ENCODE assay signal across 19 cellular contexts in the genomic region with DNA sequence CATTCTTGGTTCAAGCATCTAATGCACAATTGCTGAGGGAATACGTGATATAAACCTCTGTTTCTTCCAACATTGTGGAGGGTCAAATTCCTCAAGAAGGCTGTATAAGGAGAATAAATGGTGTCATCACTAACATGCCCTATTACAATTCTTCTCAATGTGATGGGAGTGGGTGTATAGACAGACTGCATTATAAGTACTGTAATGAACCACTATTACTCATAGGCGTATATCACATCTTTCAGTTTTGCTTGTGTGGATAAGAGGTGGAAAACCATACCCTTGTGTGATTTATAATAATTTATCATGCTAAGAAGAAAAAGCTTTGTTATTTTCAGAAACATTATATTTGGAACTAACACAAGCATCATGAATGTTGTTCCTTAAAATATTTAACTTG. TPM values are rescaled to one million over a fixed set of nuclear protein-coding genes. Genes with fewer than 3 reads are reported as not detected.
DNase-seq lines count a peak whose midpoint lies in the region; ATAC-seq, FAIRE-seq and TF ChIP-seq lines count a peak whose summit lies in the region.
"Had no signal": no experiment of that assay in that cellular context is flagged by ENCODE, and none has a peak within 500 bp of the region (broad histone marks: within the 10 kb centered on the region; RNA-seq: fewer than 3 reads in every experiment).

No MANE protein-coding gene starts in this region.

- no peak overlapping the region for H3K4ac ChIP-seq in H1 (replicated peaks; ENCODE audit: insufficient read length, low read depth, low read length)

- H3K4me2 ChIP-seq in H1 (ENCODE audit: insufficient read depth in 1 of 2, low read depth in 2 of 2, low read length in 2 of 2), result no peak overlapping the region
- H3K4me2 ChIP-seq: A549 had no signal

- no peaks in the 10 kb centered on the region for H3K4me1 Mint-ChIP-seq in activated naive CD4-positive, alpha-beta T cell treated with anti-CD3 and anti-CD28 coated beads, Interleukin-2, amount 10 ng/mL, durations not matched to agents 7 days and 5 days

- no peaks in the 10 kb centered on the region for H3K23me2 ChIP-seq in H1 (ENCODE audit: low read depth, low read length)

- H4K91ac ChIP-seq in H1 (replicated peaks; ENCODE audit: insufficient read length, low read length), result no peak overlapping the region

- 0 out of 2 replicates have a peak overlapping the region, but pooled peaks have one; percentile 4 for H2AFZ ChIP-seq in H1 (ENCODE audit: low read length)

- DNase-seq in activated CD4-positive, CD25-positive, alpha-beta regulatory T cell treated with anti-CD3 and anti-CD28 coated beads, Interleukin-2, amount 50 U/mL, for 72 hours, result no peak
- DNase-seq in activated naive CD4-positive, alpha-beta T cell treated with anti-CD3 and anti-CD28 coated beads, Interleukin-2, amount 50 U/mL, for 72 hours (ENCODE audit: low spot score in 2 of 2), result no peak
- no peak for DNase-seq in activated naive CD4-positive, alpha-beta T cell treated with anti-CD3 and anti-CD28 coated beads, Interleukin-2, amount 10 ng/mL, durations not matched to agents 7 days and 5 days
- DNase-seq in H1 (ENCODE audit: low read depth in 1 of 2, low spot score in 2 of 2) (no peak), left cardiac atrium (no peak)
- DNase-seq: AML-193; Caco-2; CD4-positive, alpha-beta T cell; GOT3; H9 had no signal

- no peaks in the 10 kb centered on the region for H3K4me1 ChIP-seq in H1 (replicated peaks in 1 of 4; ENCODE audit: control insufficient read depth in 3 of 4, insufficient read depth in 4 of 4, low read length in 3 of 4)
- H3K4me1 ChIP-seq: A549, Caco-2 had no signal

- H3K9me3 ChIP-seq in H1 (ENCODE audit: insufficient read depth in 2 of 2, low read depth in 1 of 2, low read length in 1 of 2), result no peaks in the 10 kb centered on the region
- H3K9me3 ChIP-seq: A549, Caco-2 had no signal

- no peaks in the 10 kb centered on the region for H3K79me1 ChIP-seq in H1 (ENCODE audit: low read depth, low read length)

- H3K23ac ChIP-seq in H1 (ENCODE audit: insufficient read length), result no peak overlapping the region

- no peaks in the 10 kb centered on the region for H3K27me3 ChIP-seq in H1 (replicated peaks in 1 of 4; ENCODE audit: control insufficient read depth in 3 of 4, extremely low read depth in 1 of 4, insufficient read depth in 3 of 4, low read length in 3 of 4)

- H3K27ac ChIP-seq in H1 (ENCODE audit: low read depth, low read length), result no peak overlapping the region
- H3K27ac ChIP-seq: 22Rv1, A549, C4-2B had no signal

- H4K20me1 ChIP-seq in H1 (replicated peaks in 1 of 2; ENCODE audit: control insufficient read depth in 1 of 2, insufficient read depth in 2 of 2, low read length in 2 of 2), result no peaks in the 10 kb centered on the region

- POLR2A ChIA-PET in H1 (lab: Charles Lee; ENCODE audit: partially characterized antibody), result no interaction called here

- H3K27me3 Mint-ChIP-seq in activated naive CD4-positive, alpha-beta T cell treated with anti-CD3 and anti-CD28 coated beads, Interleukin-2, amount 10 ng/mL, durations not matched to agents 7 days and 5 days, result peaks cover 2% of the 10 kb centered on the region
- H3K27me3 Mint-ChIP-seq: CD4-positive, alpha-beta T cell had no signal

- no peak overlapping the region for H4K8ac ChIP-seq in H1 (ENCODE audit: extremely low read depth, insufficient read depth, low read length)

- H2BK15ac ChIP-seq in H1 (ENCODE audit: low read length), result no peak overlapping the region

- no peaks in the 10 kb centered on the region for H3K79me2 ChIP-seq in H1 (ENCODE audit: control insufficient read depth in 1 of 2, insufficient read depth in 2 of 2, low read length in 2 of 2)

- H3K36me3 ChIP-seq in H1 (ENCODE audit: control insufficient read depth in 2 of 4, insufficient read depth in 4 of 4, low read length in 3 of 4), result no peaks in the 10 kb centered on the region

- H2BK20ac ChIP-seq in H1 (ENCODE audit: low read length), result no peak overlapping the region

- H2BK12ac ChIP-seq in H1 (ENCODE audit: low read depth, low read length), result no peak overlapping the region

- CTCF ChIA-PET in activated naive CD4-positive, alpha-beta T cell treated with anti-CD3 and anti-CD28 coated beads, Interleukin-2, amount 10 ng/mL, durations not matched to agents 7 days and 5 days (lab: Charles Lee), result no interaction called here
- CTCF ChIA-PET in H1 (lab: Charles Lee; ENCODE audit: partially characterized antibody), result interaction anchor here (1.1 to 1.9 kb wide), 3 partner anchors 25 to 216 kb away, joined by 3 to 5 read pairs (median 4); no protein-coding TSS in a partner anchor

- no peak overlapping the region for H3K9ac ChIP-seq in H1 (replicated peaks in 1 of 4; ENCODE audit: extremely low read depth in 1 of 4, low read depth in 3 of 4, low read length in 3 of 4)

- no peak overlapping the region for H3K4me3 ChIP-seq in H1 (ENCODE audit: extremely low read depth in 1 of 4, insufficient read depth in 2 of 4, low read depth in 3 of 4, low read length in 4 of 4)
- H3K4me3 ChIP-seq: A549 had no signal

- no peak overlapping the region for H2AK5ac ChIP-seq in H1 (ENCODE audit: low read depth, low read length)

- no peak for TF ChIP-seq RAD21 in H1 (IDR thresholded peaks at IDR 0.05 in 1 of 2, conservative IDR thresholded peaks at IDR 0.05 in 1 of 2; ENCODE audit: low read depth in 2 of 2, low read length in 2 of 2)

- H3K27ac Mint-ChIP-seq in activated naive CD4-positive, alpha-beta T cell treated with anti-CD3 and anti-CD28 coated beads, Interleukin-2, amount 50 U/mL, for 72 hours, result no peak overlapping the region
- H3K27ac Mint-ChIP-seq in activated naive CD4-positive, alpha-beta T cell treated with anti-CD3 and anti-CD28 coated beads, Interleukin-2, amount 10 ng/mL, durations not matched to agents 7 days and 5 days, result no peak overlapping the region
- H3K27ac Mint-ChIP-seq: CD4-positive, alpha-beta T cell; H9 had no signal

- no peak for TF ChIP-seq EP300 in H1 (IDR thresholded peaks at IDR 0.05; ENCODE audit: borderline replicate concordance in 1 of 2, low read depth in 2 of 2, low read length in 2 of 2)

- no peak overlapping the region for H3K56ac ChIP-seq in H1 (replicated peaks; ENCODE audit: insufficient read length, low read depth, low read length)

- no peak overlapping the region for H3K18ac ChIP-seq in H1 (ENCODE audit: extremely low read depth, low read length)

- WGBS in H1 (ENCODE audit: extremely low coverage in 1 of 2, insufficient coverage in 1 of 2, insufficient read length in 1 of 2, insufficient replicate concordance in 2 of 2, low coverage in 1 of 2, low lambda C conversion rate in 2 of 2, missing lambda C conversion rate in 1 of 2), 2 experiments, result 90% methylated on average over 2 of the region's 2 CpGs; no CpG with 5 or more reads in 1 of the 2 experiments

- H3K4me3 Mint-ChIP-seq in activated naive CD4-positive, alpha-beta T cell treated with anti-CD3 and anti-CD28 coated beads, Interleukin-2, amount 10 ng/mL, durations not matched to agents 7 days and 5 days, result no peak overlapping the region
- H3K4me3 Mint-ChIP-seq: CD4-positive, alpha-beta T cell; H9 had no signal

- no peaks in the 10 kb centered on the region for H3K9me3 Mint-ChIP-seq in activated naive CD4-positive, alpha-beta T cell treated with anti-CD3 and anti-CD28 coated beads, Interleukin-2, amount 50 U/mL, for 72 hours
- H3K9me3 Mint-ChIP-seq in activated naive CD4-positive, alpha-beta T cell treated with anti-CD3 and anti-CD28 coated beads, Interleukin-2, amount 10 ng/mL, durations not matched to agents 7 days and 5 days, result no peaks in the 10 kb centered on the region
- H3K9me3 Mint-ChIP-seq: CD4-positive, alpha-beta T cell; H9 had no signal

- peak; percentile 68 to 81 for ATAC-seq in activated CD4-positive, CD25-positive, alpha-beta regulatory T cell treated with anti-CD3 and anti-CD28 coated beads, Interleukin-2, amount 50 U/mL, for 24 hours
- peak; percentile 61 to 92 for ATAC-seq in activated naive CD4-positive, alpha-beta T cell treated with anti-CD3 and anti-CD28 coated beads, Interleukin-2, amount 50 U/mL, for 72 hours
- no peak for ATAC-seq in GM18909 (IDR thresholded peaks at IDR 0.05; ENCODE audit: poor library complexity, unreplicated experiment)
- ATAC-seq in left cardiac atrium, result no peak
- ATAC-seq: A549 had no signal

- TF ChIP-seq CTCF in H1 (IDR thresholded peaks at IDR 0.05; ENCODE audit: control extremely low read depth in 1 of 3, insufficient read depth in 1 of 3, low read depth in 1 of 3, low read length in 3 of 3), result no peak

- intact Hi-C loops in left cardiac atrium (cut with DNase I), result no loop called here

- H2BK120ac ChIP-seq in H1 (replicated peaks; ENCODE audit: low read depth, low read length), result no peak overlapping the region

- H3K36me3 Mint-ChIP-seq in activated naive CD4-positive, alpha-beta T cell treated with anti-CD3 and anti-CD28 coated beads, Interleukin-2, amount 50 U/mL, for 72 hours, result no peaks in the 10 kb centered on the region
- no peaks in the 10 kb centered on the region for H3K36me3 Mint-ChIP-seq in activated naive CD4-positive, alpha-beta T cell treated with anti-CD3 and anti-CD28 coated beads, Interleukin-2, amount 10 ng/mL, durations not matched to agents 7 days and 5 days

- no peak overlapping the region for H2BK5ac ChIP-seq in H1 (ENCODE audit: low read depth, low read length)

- H3K14ac ChIP-seq in H1 (ENCODE audit: insufficient read length), result no peak overlapping the region

- no peak for FAIRE-seq in H1 (lab: Jason Lieb, UNC)
- FAIRE-seq: A549, D721Med, G401.6, GM12892, GM18507 had no signal

- TF ChIP-seq POLR2A in H1 (IDR thresholded peaks at IDR 0.05; ENCODE audit: control extremely low read depth in 1 of 2, low read depth in 2 of 2, low read length in 2 of 2), result no peak

- H4K5ac ChIP-seq in H1 (ENCODE audit: insufficient read length, low read depth, low read length), result no peak overlapping the region

RNA-seq across cellular contexts. Expression of gene BBX, which starts 35.3 kb away (rescaled TPM):
- 10 to 100 TPM; 42.9 to 46.0 TPM for total RNA-seq in activated naive CD4-positive, alpha-beta T cell treated with anti-CD3 and anti-CD28 coated beads, Interleukin-2, amount 50 U/mL, for 72 hours
- total RNA-seq in H1 (2021; fragmentation: NEBNext Ultra II Directional; extraction: Animal tissue kit (Norgen Biotek cat#: 25700)), result 37.2 and 42.5 TPM in 2 replicates
- 7.1 and 11.0 TPM in 2 replicates for polyA plus RNA-seq in H1 (2011; rRNA removed)
- 17.7 TPM for polyA plus RNA-seq in H1 (2011; cell fraction: cytosol; rRNA removed)
- polyA plus RNA-seq in H1 (2011; cell fraction: nucleus; rRNA removed), result 25.7 TPM
- 16.4 to 20.3 TPM (median 18.1 TPM) in 4 replicates for polyA plus RNA-seq in H1 (2012, experiment 1 of 2)
- 0.76 TPM for polyA plus RNA-seq in H1 (2012, experiment 2 of 2)
- polyA plus RNA-seq in H1 (2013, experiment 1 of 2), result 22.8 TPM
- polyA plus RNA-seq in H1 (2013, experiment 2 of 2), result 21.5 TPM
- polyA minus RNA-seq in H1 (2011; rRNA and poly(A)+ RNA removed), result 67.3 and 121 TPM in 2 replicates
- 29.0 TPM for polyA minus RNA-seq in H1 (2011; cell fraction: cytosol; rRNA and poly(A)+ RNA removed)
- 191 TPM for polyA minus RNA-seq in H1 (2011; cell fraction: nucleus; rRNA and poly(A)+ RNA removed)
- 10 to 100 TPM; 38.4 to 42.1 TPM for total RNA-seq in left cardiac atrium

Comparison
In these comparisons a context has a peak if more than half of its experiments do, and no peak if none do; other contexts are left out.
1. ATAC-seq: peak in activated CD4-positive, CD25-positive, alpha-beta regulatory T cell treated with anti-CD3 and anti-CD28 coated beads, Interleukin-2, amount 50 U/mL, for 24 hours (2 of 2) and activated naive CD4-positive, alpha-beta T cell treated with anti-CD3 and anti-CD28 coated beads, Interleukin-2, amount 50 U/mL, for 72 hours (2 of 2); none in GM18909 (single experiment) and left cardiac atrium (0 of 2).